ENCODE assay signal across 36 cellular contexts in the genomic region with DNA sequence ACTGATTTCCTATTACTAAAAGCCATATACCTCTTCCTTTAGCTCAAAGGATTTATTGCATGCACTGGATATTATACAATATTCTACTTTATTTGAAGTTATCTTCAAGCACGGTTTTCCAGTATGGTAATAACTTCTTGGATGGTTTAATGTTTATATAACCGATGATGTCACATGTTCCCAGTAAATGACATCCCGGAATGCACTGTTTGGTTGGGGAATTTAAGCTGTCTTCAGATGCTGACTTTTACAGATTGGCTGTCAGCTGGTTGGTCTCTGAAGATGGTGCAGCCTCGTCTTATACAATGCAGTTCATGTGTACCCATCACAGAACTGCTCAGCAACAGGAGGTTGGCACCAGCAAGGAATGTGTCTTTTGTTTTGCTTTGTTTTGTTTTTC.
"Had no signal": no experiment of that assay in that cellular context is flagged by ENCODE, and none has a peak within 500 bp of the region (broad histone marks: within the 10 kb centered on the region; RNA-seq: fewer than 3 reads in every experiment).

No MANE protein-coding gene starts in this region.

- H3K9ac ChIP-seq: SK-N-SH had no signal

- H3K27ac ChIP-seq: ascending aorta, body of pancreas, Peyer's patch, SJSA1, WERI-Rb-1 had no signal

- H3K4me1 ChIP-seq: Peyer's patch, SJSA1 had no signal

- H3K4me3 ChIP-seq: ascending aorta, body of pancreas, breast epithelium, Peyer's patch, SJSA1 had no signal

- H3K9me3 ChIP-seq: ascending aorta, body of pancreas, breast epithelium, Peyer's patch, SJSA1, SK-N-SH had no signal

- DNase-seq: activated CD4-positive, alpha-beta T cell treated with anti-CD3 and anti-CD28 coated beads, Interleukin-2, amount 10 ng/mL, durations not matched to agents 24 days and 14 days; activated CD4-positive, alpha-beta T cell treated with anti-CD3 and anti-CD28 coated beads, Interleukin-2, amount 50 U/mL, for 4 hours; activated CD8-positive, alpha-beta T cell treated with anti-CD3 and anti-CD28 coated beads for 36 hours; activated gamma-delta T cell; activated naive CD4-positive, alpha-beta T cell treated with Interleukin-2 at 50 U/mL for 16 hours; activated naive CD8-positive, alpha-beta T cell treated with anti-CD3 and anti-CD28 coated beads, Interleukin-2, amount 10 ng/mL, durations not matched to agents 7 days and 5 days; activated T-cell treated with anti-CD3 and anti-CD28 coated beads, Interleukin-2, amount 50 U/mL, for 1 hour; activated T-cell treated with anti-CD3 and anti-CD28 coated beads, Interleukin-2, amount 50 U/mL, for 72 hours; amygdala; body of pancreas; Kasumi-1; KG1; MM.1S; NCI-H1092 treated with DMSO at 0.1 percent for 48 hours; NCI-H1417; NCI-H187; NCI-H2029 treated with DMSO at 0.1 percent for 48 hours; NCI-H2107; NCI-H2171; NCI-H510A; NCI-H526; NCI-H748 treated with DMSO at 0.1 percent for 48 hours; NK-92 treated with Interleukin-12 subunit alpha and Interleukin-12 subunit beta, amount 100 ng/mL, for 24 hours; PC-3; Peyer's patch; RPMI8226; SHP77 treated with DMSO at 0.1 percent for 48 hours; SK-N-SH; T-cell; T-helper 2 cell; T-helper 9 cell; WERI-Rb-1 had no signal

- H3K27me3 ChIP-seq: ascending aorta, body of pancreas, breast epithelium, Peyer's patch, SJSA1 had no signal

- H3K4me2 ChIP-seq: SK-N-SH had no signal

- ATAC-seq: activated CD8-positive, alpha-beta T cell treated with anti-CD3 and anti-CD28 coated beads for 36 hours; activated T-cell treated with anti-CD3 and anti-CD28 coated beads, Interleukin-2, amount 50 U/mL, for 72 hours; activated T-helper 17 cell treated with anti-CD3 and anti-CD28 coated beads, Interleukin-2, amount 50 U/mL, for 72 hours; body of pancreas; PC-3; T-cell had no signal

- H3K36me3 ChIP-seq: ascending aorta, breast epithelium, Peyer's patch, SJSA1, WERI-Rb-1 had no signal
